In the genomic region with DNA sequence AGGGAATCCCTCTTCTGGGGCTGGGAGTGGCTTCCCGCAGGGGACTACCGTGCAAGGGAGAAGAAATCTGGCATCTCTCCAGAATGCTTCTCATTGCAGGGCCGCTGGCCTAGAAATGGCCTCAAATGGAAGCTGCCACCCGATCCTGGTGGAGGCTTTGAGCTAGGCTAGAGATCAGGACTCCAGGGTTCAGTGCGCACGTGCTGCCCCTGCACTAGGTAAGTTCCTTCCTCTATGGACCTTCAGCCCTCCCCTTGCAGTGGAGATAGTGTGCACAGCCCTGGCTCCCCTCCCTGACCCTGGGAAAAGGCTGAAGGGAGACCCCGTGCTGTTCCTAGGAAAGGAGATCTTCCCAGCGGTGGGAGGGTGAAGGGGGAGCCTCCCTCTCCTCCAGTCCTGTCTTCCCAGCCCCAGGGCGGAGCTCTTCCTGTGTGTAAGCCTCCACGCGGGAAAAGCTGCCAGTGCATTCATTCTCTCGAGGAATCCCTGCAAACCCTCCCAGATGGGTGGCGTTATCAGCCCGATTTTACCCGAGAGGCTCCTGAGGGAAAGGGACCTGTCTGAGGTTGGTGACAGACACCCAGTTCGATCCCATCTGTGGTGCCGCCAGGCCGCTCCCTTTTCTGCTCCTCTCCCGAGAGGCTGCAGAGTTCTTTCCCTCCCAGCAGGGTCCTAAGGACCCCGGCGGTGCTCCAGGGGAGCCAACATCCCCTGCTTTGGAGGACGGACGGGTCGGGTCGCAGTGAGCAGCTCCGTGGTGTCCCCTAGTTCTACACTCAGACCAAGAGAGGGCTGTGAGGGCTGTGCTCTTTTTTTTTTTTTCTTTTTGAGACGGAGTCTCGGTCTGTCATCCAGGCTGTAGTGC, we compare ENCODE assay signal across 8 cellular contexts. TPM values are rescaled to one million over a fixed set of nuclear protein-coding genes. Genes with fewer than 3 reads are reported as not detected.
DNase-seq lines count a peak whose midpoint lies in the region; ATAC-seq and TF ChIP-seq lines count a peak whose summit lies in the region.

No MANE protein-coding gene starts in this region.

- peak overlapping the region; percentile 47; the same call in 1 of the 2 replicates for H3K27ac ChIP-seq in 22Rv1
- H3K27ac ChIP-seq in stomach smooth muscle (ENCODE audit: low read length): no peak overlapping the region

- peaks cover 16% of the 10 kb centered on the region for H3K4me1 ChIP-seq in HAP-1
- H3K4me1 ChIP-seq in stomach smooth muscle (ENCODE audit: control insufficient read depth, insufficient read depth, low read length): peaks cover 27% of the 10 kb centered on the region

- no peaks in the 10 kb centered on the region for H3K9me3 Mint-ChIP-seq in activated B cell treated with CpG ODN at 0.5 μM for 24 hours

- peaks cover 8% of the 10 kb centered on the region for H3K4me1 Mint-ChIP-seq in activated B cell treated with CpG ODN at 0.5 μM for 24 hours

- peaks cover 26% of the 10 kb centered on the region for H3K27me3 Mint-ChIP-seq in activated B cell treated with CpG ODN at 0.5 μM for 24 hours

- no peaks in the 10 kb centered on the region for H3K9me3 ChIP-seq in HAP-1
- no peaks in the 10 kb centered on the region for H3K9me3 ChIP-seq in stomach smooth muscle (ENCODE audit: control insufficient read depth in 2 of 2, low read length in 2 of 2)

- H3K36me3 Mint-ChIP-seq in activated B cell treated with CpG ODN at 0.5 μM for 24 hours (ENCODE audit: low read depth): no peaks in the 10 kb centered on the region

- peak in 1 of 2 experiments; percentile 58 for DNase-seq in HAP-1 (ENCODE audit: low spot score in 2 of 2)
- no peak for DNase-seq in activated B cell treated with CpG ODN at 0.5 μM for 24 hours
- peak in 1 of 2 donors; percentile 54 for DNase-seq in foreskin fibroblast
- no peak for DNase-seq in germinal center (ENCODE audit: low spot score)

- no peak overlapping the region for H3K27ac Mint-ChIP-seq in activated B cell treated with CpG ODN at 0.5 μM for 24 hours

- ATAC-seq in activated B cell treated with CpG ODN at 0.5 μM for 24 hours (ENCODE audit: low read depth) (no peak), HG02938 (IDR thresholded peaks at IDR 0.05; ENCODE audit: unreplicated experiment) (no peak), GM19397 (IDR thresholded peaks at IDR 0.05; ENCODE audit: unreplicated experiment) (no peak)

- H3K27me3 ChIP-seq in HAP-1 (ENCODE audit: low read depth): no peaks in the 10 kb centered on the region
- peaks cover 7 to 12% of the 10 kb centered on the region in 2 donors for H3K27me3 ChIP-seq in stomach smooth muscle (ENCODE audit: control insufficient read depth in 1 of 2, insufficient read depth in 2 of 2, low read length in 2 of 2)

- POLR2A ChIA-PET in activated B cell treated with CpG ODN at 0.5 μM for 24 hours (lab: Charles Lee): interaction anchor here (0.6 to 1.5 kb wide), 4 partner anchors 13 to 134 kb away, joined by 3 to 7 read pairs (median 4); partner anchors contain the start of gene ODF2

- peak overlapping the region; percentile 75 for H3K4me3 Mint-ChIP-seq in activated B cell treated with CpG ODN at 0.5 μM for 24 hours

- intact Hi-C loops in activated B cell treated with CpG ODN at 0.5 μM for 24 hours (cut with micrococcal nuclease): no loop called here

- in situ Hi-C loops in HAP-1 (cut with MboI; ENCODE audit: low sequenced_read_pairs): no loop called here

- H3K9ac ChIP-seq in stomach smooth muscle (ENCODE audit: low read length in 2 of 2): peak overlapping the region; percentile 22 to 47

- CTCF ChIA-PET in activated B cell treated with CpG ODN at 0.5 μM for 24 hours (lab: Charles Lee): interaction anchor here (0.6 to 2.5 kb wide), 7 partner anchors 8 to 125 kb away, joined by 3 to 20 read pairs (median 4); partner anchors contain the start of gene URM1

- TF ChIP-seq CTCF in 22Rv1 (IDR thresholded peaks at IDR 0.05) (no peak), activated B cell treated with CpG ODN at 0.5 μM for 24 hours (IDR thresholded peaks at IDR 0.05) (no peak), foreskin fibroblast (IDR thresholded peaks at IDR 0.05; ENCODE audit: low read depth, low read length) (no peak)

- peaks cover 6% of the 10 kb centered on the region; the same call in 1 of the 2 replicates for H3K36me3 ChIP-seq in HAP-1 (replicated peaks)
- H3K36me3 ChIP-seq in stomach smooth muscle (ENCODE audit: control insufficient read depth in 2 of 2, insufficient read depth in 2 of 2, low read length in 2 of 2): peaks cover 3% of the 10 kb centered on the region in 2 donors

- H3K4me3 ChIP-seq in HAP-1 (peak overlapping the region; percentile 76), foreskin fibroblast (ENCODE audit: low read depth in 1 of 2, low read length in 2 of 2) (peak overlapping the region; percentile 76 to 84), stomach smooth muscle (ENCODE audit: low read length in 2 of 2) (peak overlapping the region; percentile 40 to 68)

RNA-seq across cellular contexts. Expression of gene CERCAM, which starts 1.4 kb away (rescaled TPM):
- total RNA-seq in activated B cell treated with CpG ODN at 0.5 μM for 24 hours: 1.7 TPM in 2 replicates

RNA-seq across cellular contexts. Expression of gene ODF2, which starts 36.5 kb away (rescaled TPM):
- 41.2 and 45.7 TPM in 2 replicates for total RNA-seq in activated B cell treated with CpG ODN at 0.5 μM for 24 hours

RNA-seq across cellular contexts. Expression of gene URM1, which starts 48.1 kb away (rescaled TPM):
- total RNA-seq in activated B cell treated with CpG ODN at 0.5 μM for 24 hours: 55.8 and 65.1 TPM in 2 replicates
